ENCODE assay signal across 10 cellular contexts in genomic region chr12:92556141-92556540, GRCh38.
DNase-seq lines count a peak whose midpoint lies in the region; ATAC-seq and TF ChIP-seq lines count a peak whose summit lies in the region.
"Had no signal": no experiment of that assay in that cellular context is flagged by ENCODE, and none has a peak within 500 bp of the region (broad histone marks: within the 10 kb centered on the region; RNA-seq: fewer than 3 reads in every experiment).

No MANE protein-coding gene starts in this region.

- ATAC-seq in GM18505 (IDR thresholded peaks at IDR 0.05; ENCODE audit: unreplicated experiment) (no peak), GM19455 (IDR thresholded peaks at IDR 0.05; ENCODE audit: unreplicated experiment) (peak; percentile 37), HG03342 (IDR thresholded peaks at IDR 0.05; ENCODE audit: unreplicated experiment) (peak; percentile 35), HG02870 (IDR thresholded peaks at IDR 0.05; ENCODE audit: unreplicated experiment) (no peak)

- peak; percentile 32 for DNase-seq in germinal center (ENCODE audit: low spot score)
- no peak for DNase-seq in HK-2 (ENCODE audit: unreplicated experiment)
- no peak for DNase-seq in NK-92 (lab: John Stamatoyannopoulos, UW; ENCODE audit: unreplicated experiment)
- DNase-seq in SHP77 treated with DMSO at 0.1 percent for 48 hours (lab: John Stamatoyannopoulos, UW): no peak
- DNase-seq: Kasumi-1, posterior cingulate gyrus had no signal

- peak; percentile 56 for TF ChIP-seq POLR2A in GM18505 (IDR thresholded peaks at IDR 0.05; ENCODE audit: borderline replicate concordance, extremely low read depth, insufficient read depth, insufficient read length)

Comparison
In these comparisons a context has a peak if more than half of its experiments do, and no peak if none do; other contexts are left out.
1. ATAC-seq: peak in GM19455 (single experiment) and HG03342 (single experiment); none in GM18505 (single experiment) and HG02870 (single experiment).